In the genomic region with DNA sequence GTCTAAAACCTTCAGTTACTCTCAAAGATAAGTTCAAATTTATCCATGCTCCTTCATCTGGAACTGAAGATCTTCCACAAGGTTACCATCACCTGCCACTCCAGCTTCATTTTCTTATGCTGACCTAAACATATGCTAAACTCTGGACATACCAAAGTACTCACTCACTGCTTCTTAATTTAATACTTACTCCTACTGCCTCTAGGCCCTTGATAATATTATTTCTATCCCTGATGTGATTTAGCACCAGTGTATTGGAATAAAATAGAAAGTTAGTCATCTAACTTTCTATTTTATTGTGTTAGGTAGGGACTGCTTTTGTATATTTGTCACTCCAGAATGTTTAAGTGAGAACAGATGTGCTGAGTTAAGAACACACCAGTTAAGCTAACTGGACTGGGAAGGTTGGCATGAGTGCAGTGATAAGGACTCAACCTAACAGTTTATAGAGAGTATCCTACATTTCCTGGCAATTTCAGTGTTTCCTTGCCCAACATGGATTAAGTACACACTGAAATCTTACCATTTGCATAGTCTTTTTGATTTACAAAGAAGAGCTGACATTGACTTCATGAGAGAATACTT, we compare ENCODE assay signal across 30 cellular contexts. TPM values are rescaled to one million over a fixed set of nuclear protein-coding genes. Genes with fewer than 3 reads are reported as not detected.
DNase-seq lines count a peak whose midpoint lies in the region; ATAC-seq, FAIRE-seq and TF ChIP-seq lines count a peak whose summit lies in the region.
"Had no signal": no experiment of that assay in that cellular context is flagged by ENCODE, and none has a peak within 500 bp of the region (broad histone marks: within the 10 kb centered on the region; RNA-seq: fewer than 3 reads in every experiment).

No MANE protein-coding gene starts in this region.

- H3K79me2 ChIP-seq in GM23248 (ENCODE audit: insufficient read depth) (no peaks in the 10 kb centered on the region), astrocyte (ENCODE audit: insufficient read depth, low read length) (no peaks in the 10 kb centered on the region)
- H3K79me2 ChIP-seq: hepatocyte had no signal

- CTCF ChIA-PET in A549 (lab: Yijun Ruan, JAX): interaction anchor here (1.0 to 1.2 kb wide), 2 partner anchors 158 to 420 kb away, joined by 3 to 4 read pairs; no protein-coding TSS in a partner anchor

- FAIRE-seq in A549 (lab: Jason Lieb, UNC): no peak
- peak; percentile 72 for FAIRE-seq in astrocyte (lab: Jason Lieb, UNC)

- H3K27ac ChIP-seq in A549 (peak overlapping the region; percentile 35 to 55; a peak in 3 of 6 replicates), GM23248 (0 out of 2 replicates have a peak overlapping the region, but pooled peaks have one; percentile 10), astrocyte (ENCODE audit: low read depth, low read length) (peak overlapping the region; percentile 51)
- H3K27ac ChIP-seq: body of pancreas, dorsolateral prefrontal cortex, gastroesophageal sphincter, hepatocyte, KMS-11, left lung, psoas muscle, SJCRH30, thoracic aorta, vagina had no signal

- TF ChIP-seq EP300 in A549 (IDR thresholded peaks at IDR 0.05): no peak

- H3K4me1 Mint-ChIP-seq in astrocyte (ENCODE audit: low read depth, unreplicated experiment): peaks cover 26% of the 10 kb centered on the region
- H3K4me1 Mint-ChIP-seq: activated CD4-positive, alpha-beta T cell treated with anti-CD3 and anti-CD28 coated beads, Interleukin-2, amount 10 ng/mL, durations not matched to agents 7 days and 5 days had no signal

- H3K27me3 Mint-ChIP-seq in astrocyte (ENCODE audit: low read depth, unreplicated experiment): no peaks in the 10 kb centered on the region
- H3K27me3 Mint-ChIP-seq: activated CD4-positive, alpha-beta T cell treated with anti-CD3 and anti-CD28 coated beads, Interleukin-2, amount 10 ng/mL, durations not matched to agents 7 days and 5 days had no signal

- no peak overlapping the region for H3K27ac Mint-ChIP-seq in astrocyte (ENCODE audit: unreplicated experiment)
- H3K27ac Mint-ChIP-seq: activated CD4-positive, alpha-beta T cell treated with anti-CD3 and anti-CD28 coated beads, Interleukin-2, amount 10 ng/mL, durations not matched to agents 7 days and 5 days; H9 had no signal

- H4K20me1 ChIP-seq in GM23248 (ENCODE audit: insufficient read depth): no peaks in the 10 kb centered on the region
- no peaks in the 10 kb centered on the region for H4K20me1 ChIP-seq in astrocyte (ENCODE audit: insufficient read depth, low read length)

- TF ChIP-seq CTCF in A549 (IDR thresholded peaks at IDR 0.05) (no peak), astrocyte (IDR thresholded peaks at IDR 0.05; ENCODE audit: insufficient read depth, low read depth, low read length) (no peak)

- POLR2A ChIA-PET in A549 (lab: Yijun Ruan, JAX): no interaction called here

- H3K36me3 Mint-ChIP-seq in astrocyte (ENCODE audit: low read depth, unreplicated experiment): no peaks in the 10 kb centered on the region

- H3K4me2 ChIP-seq in A549: no peak overlapping the region
- H3K4me2 ChIP-seq in GM23248 (ENCODE audit: unreplicated experiment): peak overlapping the region; percentile 4
- H3K4me2 ChIP-seq in astrocyte (ENCODE audit: low read length): peak overlapping the region; percentile 16

- no peak for TF ChIP-seq POLR2A in A549 (IDR thresholded peaks at IDR 0.05; ENCODE audit: low read length)

- in situ Hi-C loops in GM23248 (cut with MboI): no loop called here

- no peak for TF ChIP-seq RAD21 in A549 (conservative IDR thresholded peaks at IDR 0.05 in 1 of 2, IDR thresholded peaks at IDR 0.05 in 1 of 2)

- no peaks in the 10 kb centered on the region for H3K9me3 ChIP-seq in A549
- H3K9me3 ChIP-seq in GM23248 (ENCODE audit: low read depth): no peaks in the 10 kb centered on the region
- no peaks in the 10 kb centered on the region for H3K9me3 ChIP-seq in astrocyte (ENCODE audit: insufficient read depth, low read depth, low read length)
- H3K9me3 ChIP-seq: BE2C, body of pancreas, gastroesophageal sphincter, left lung, psoas muscle, SJCRH30, thoracic aorta, vagina had no signal

- H3K4me1 ChIP-seq in A549: peaks cover 41% of the 10 kb centered on the region
- H3K4me1 ChIP-seq in GM23248 (ENCODE audit: insufficient read depth): peaks cover 42% of the 10 kb centered on the region
- H3K4me1 ChIP-seq in astrocyte (ENCODE audit: insufficient read depth, low read length): peaks cover 31% of the 10 kb centered on the region
- H3K4me1 ChIP-seq: BE2C, body of pancreas, gastroesophageal sphincter, left lung, SJCRH30, vagina had no signal

- H3K9me3 Mint-ChIP-seq in astrocyte (ENCODE audit: unreplicated experiment): no peaks in the 10 kb centered on the region
- H3K9me3 Mint-ChIP-seq: activated CD4-positive, alpha-beta T cell treated with anti-CD3 and anti-CD28 coated beads, Interleukin-2, amount 10 ng/mL, durations not matched to agents 7 days and 5 days; H9 had no signal

- H2AFZ ChIP-seq in GM23248: no peak overlapping the region
- no peak overlapping the region for H2AFZ ChIP-seq in astrocyte (ENCODE audit: low read depth, low read length)
- H2AFZ ChIP-seq: hepatocyte had no signal

- peaks cover 55% of the 10 kb centered on the region for H3F3A ChIP-seq in GM23248 (ENCODE audit: insufficient read depth)

- H3K4me3 Mint-ChIP-seq in astrocyte (ENCODE audit: unreplicated experiment): no peak overlapping the region
- H3K4me3 Mint-ChIP-seq: activated CD4-positive, alpha-beta T cell treated with anti-CD3 and anti-CD28 coated beads, Interleukin-2, amount 10 ng/mL, durations not matched to agents 7 days and 5 days; H9 had no signal

- H3K4me3 ChIP-seq in A549: no peak overlapping the region
- H3K4me3 ChIP-seq in GM23248: no peak overlapping the region
- no peak overlapping the region for H3K4me3 ChIP-seq in astrocyte (ENCODE audit: insufficient read depth, low read depth, low read length)
- H3K4me3 ChIP-seq: body of pancreas, dorsolateral prefrontal cortex, gastroesophageal sphincter, hepatocyte, left lung, psoas muscle, SJCRH30, thoracic aorta, vagina had no signal

- H3K36me3 ChIP-seq in GM23248 (ENCODE audit: low read depth) (no peaks in the 10 kb centered on the region), astrocyte (ENCODE audit: insufficient read depth, low read length) (no peaks in the 10 kb centered on the region)
- H3K36me3 ChIP-seq: BE2C, gastroesophageal sphincter, left lung, SJCRH30, thoracic aorta, vagina had no signal

- H3K9ac ChIP-seq in GM23248 (no peak overlapping the region), astrocyte (ENCODE audit: low read length) (no peak overlapping the region)
- H3K9ac ChIP-seq: KMS-11 had no signal

- ATAC-seq in A549: no peak
- ATAC-seq in GM21423 (IDR thresholded peaks at IDR 0.05; ENCODE audit: unreplicated experiment): no peak
- ATAC-seq: body of pancreas, gastroesophageal sphincter, left lung, psoas muscle had no signal

- H3K9me2 ChIP-seq in GM23248 (ENCODE audit: insufficient read depth): no peaks in the 10 kb centered on the region

- no peaks in the 10 kb centered on the region for H3K27me3 ChIP-seq in GM23248 (replicated peaks; ENCODE audit: insufficient read depth)
- H3K27me3 ChIP-seq in astrocyte (ENCODE audit: insufficient read depth, low read length): no peaks in the 10 kb centered on the region
- H3K27me3 ChIP-seq: BE2C, body of pancreas, dorsolateral prefrontal cortex, gastroesophageal sphincter, hepatocyte, left lung, SJCRH30, vagina had no signal

- DNase-seq in A549 (ENCODE audit: low read depth in 1 of 2, low spot score in 1 of 2) (no peak), GM23248 (peak; percentile 40), astrocyte (ENCODE audit: low read depth) (peak; percentile 41), iris pigment epithelial cell (ENCODE audit: low read depth) (peak; percentile 26), superior temporal gyrus (ENCODE audit: extremely low spot score) (no peak), NCI-H69 (lab: John Stamatoyannopoulos, UW) (no peak), NCI-H1048 (lab: John Stamatoyannopoulos, UW) (no peak)
- DNase-seq: activated CD4-positive, alpha-beta T cell treated with anti-CD3 and anti-CD28 coated beads, Interleukin-2, amount 10 ng/mL, durations not matched to agents 7 days and 5 days; activated T-cell treated with anti-CD3 and anti-CD28 coated beads, Interleukin-2, amount 50 U/mL, for 48 hours; BE2C; body of pancreas; dorsolateral prefrontal cortex; H9; left lung; MV-4-11; NCI-H1694 treated with DMSO at 0.1 percent for 48 hours; NCI-H2171; NCI-H524; NK-92 treated with Interleukin-12 subunit alpha and Interleukin-12 subunit beta, amount 100 ng/mL, for 24 hours; psoas muscle; SJCRH30; stimulated activated naive CD4-positive, alpha-beta T cell treated with Interleukin-2 at 50 U/mL for 16 hours had no signal

TF ChIP-seq in A549, 52 proteins besides CTCF, POLR2A, EP300 and RAD21 (continues in another document):
- no peak for TF ChIP-seq ZC3H11A (IDR thresholded peaks at IDR 0.05)
- no peak for TF ChIP-seq ZNF302 (CRISPR knock-in tag; IDR thresholded peaks at IDR 0.05)
- TF ChIP-seq, protein P1, sequence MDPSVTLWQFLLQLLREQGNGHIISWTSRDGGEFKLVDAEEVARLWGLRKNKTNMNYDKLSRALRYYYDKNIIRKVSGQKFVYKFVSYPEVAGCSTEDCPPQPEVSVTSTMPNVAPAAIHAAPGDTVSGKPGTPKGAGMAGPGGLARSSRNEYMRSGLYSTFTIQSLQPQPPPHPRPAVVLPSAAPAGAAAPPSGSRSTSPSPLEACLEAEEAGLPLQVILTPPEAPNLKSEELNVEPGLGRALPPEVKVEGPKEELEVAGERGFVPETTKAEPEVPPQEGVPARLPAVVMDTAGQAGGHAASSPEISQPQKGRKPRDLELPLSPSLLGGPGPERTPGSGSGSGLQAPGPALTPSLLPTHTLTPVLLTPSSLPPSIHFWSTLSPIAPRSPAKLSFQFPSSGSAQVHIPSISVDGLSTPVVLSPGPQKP (IDR thresholded peaks at IDR 0.05; ENCODE audit: low read depth, low read length): no peak

RNA-seq across cellular contexts. Expression of a gene that starts 6.5 kb away (rescaled TPM):
- polyA plus RNA-seq in A549 (2011; rRNA removed): 0.50 and 0.66 TPM in 2 replicates
- 0.04 TPM in 2 replicates for polyA plus RNA-seq in A549 (2012; cell fraction: cytosol; rRNA removed)
- polyA plus RNA-seq in A549 (2012; cell fraction: nucleus; rRNA removed): not detected in 2 replicates
- polyA plus RNA-seq in A549 (2017; fragmentation: RNase III; extraction: RNeasy Plus Mini Kit Qiagen cat#74134 plus additional on column Dnase treatment): 0.16 to 0.29 TPM (median 0.21 TPM) in 3 replicates
- 0.10 and 0.70 TPM in 2 replicates for polyA minus RNA-seq in A549 (2011; rRNA and poly(A)+ RNA removed)
- total RNA-seq in GM23248 (2014; rRNA removed; shearing (Covaris generic)): 0.11 TPM in 1 of 2 replicates, not detected in the other
- polyA plus RNA-seq in GM23248 (2016; fragmentation: Nextera tagmentation; extraction: Ambion mirVana): not detected in 2 replicates
- total RNA-seq in astrocyte: 0.24 and 0.50 TPM in 2 replicates
- total RNA-seq: A172; activated CD4-positive, alpha-beta T cell treated with anti-CD3 and anti-CD28 coated beads, Interleukin-2, amount 10 ng/mL, durations not matched to agents 7 days and 5 days; cerebellum; gastroesophageal sphincter; H9; psoas muscle; SJCRH30; thoracic aorta had no signal
- polyA plus RNA-seq: psoas muscle had no signal

RNA-seq across cellular contexts. Expression of a gene that starts 59.2 kb away (rescaled TPM):
- 97.0 and 142 TPM in 2 replicates for polyA plus RNA-seq in A549 (2011; rRNA removed)
- 32.0 and 37.0 TPM in 2 replicates for polyA plus RNA-seq in A549 (2012; cell fraction: cytosol; rRNA removed)
- polyA plus RNA-seq in A549 (2012; cell fraction: nucleus; rRNA removed): 36.3 and 48.3 TPM in 2 replicates
- polyA plus RNA-seq in A549 (2017; fragmentation: RNase III; extraction: RNeasy Plus Mini Kit Qiagen cat#74134 plus additional on column Dnase treatment): 33.7 to 48.0 TPM (median 33.9 TPM) in 3 replicates
- 76.6 and 88.4 TPM in 2 replicates for polyA minus RNA-seq in A549 (2011; rRNA and poly(A)+ RNA removed)
- 0.32 and 0.38 TPM in 2 replicates for total RNA-seq in GM23248 (2014; rRNA removed; shearing (Covaris generic))
- polyA plus RNA-seq in GM23248 (2016; fragmentation: Nextera tagmentation; extraction: Ambion mirVana): 0.19 and 0.28 TPM in 2 replicates
- total RNA-seq in astrocyte: 34.1 and 35.6 TPM in 2 replicates
- total RNA-seq: activated CD4-positive, alpha-beta T cell treated with anti-CD3 and anti-CD28 coated beads, Interleukin-2, amount 10 ng/mL, durations not matched to agents 7 days and 5 days had no signal

Comparison
In these comparisons a context has a peak if more than half of its experiments do, and no peak if none do; other contexts are left out.
1. DNase-seq: peak in GM23248 (single experiment), astrocyte (single experiment) and iris pigment epithelial cell (single experiment); none in A549 (0 of 2), superior temporal gyrus (single experiment), NCI-H69 (single experiment) and NCI-H1048 (single experiment).
2. RNA of a gene that starts 59.2 kb away (total RNA-seq): 34.1 to 35.6 TPM in astrocyte; 0.32 to 0.38 TPM in GM23248; every median in the first group is over 10 times any median in the second.
3. Peak in every context shown above with its lines, with median percentiles within 50 percentile points of each other: H3K27ac ChIP-seq.